In the genomic region with DNA sequence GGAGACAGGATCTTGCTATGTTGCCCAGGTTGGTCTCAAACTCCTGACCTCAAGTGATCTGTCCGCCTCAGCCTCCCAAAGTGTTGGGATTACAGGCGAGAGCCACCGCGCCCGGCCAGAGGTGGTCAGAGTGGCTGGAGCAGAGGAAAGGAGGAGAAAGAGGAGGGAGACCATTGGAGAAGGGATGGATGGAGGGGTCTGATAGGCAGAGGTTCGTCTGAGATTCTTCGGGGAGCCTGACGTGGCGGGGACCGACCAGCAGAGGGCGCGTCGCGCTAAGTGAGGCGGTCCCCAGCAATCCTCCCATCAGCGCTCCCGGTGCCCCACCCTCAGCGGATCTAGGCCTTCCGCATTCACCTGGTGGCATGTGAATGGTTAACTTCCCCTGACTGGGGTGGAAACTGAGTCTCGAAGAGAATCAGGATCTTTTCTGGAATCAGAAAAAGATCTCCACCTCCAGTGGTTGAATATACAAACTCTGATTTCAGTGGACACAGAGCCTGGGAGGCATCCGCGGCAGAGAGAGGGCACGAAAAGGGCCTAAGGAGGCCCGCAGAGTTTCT, we compare ENCODE assay signal across 8 cellular contexts. TPM values are rescaled to one million over a fixed set of nuclear protein-coding genes. Genes with fewer than 3 reads are reported as not detected.
DNase-seq lines count a peak whose midpoint lies in the region; ATAC-seq, FAIRE-seq and TF ChIP-seq lines count a peak whose summit lies in the region.

No MANE protein-coding gene starts in this region.

- intact Hi-C loops in mammary epithelial cell (cut with micrococcal nuclease): loop anchor here (1.0 kb wide), 3 partner anchors 40 to 120 kb away; no protein-coding TSS in a partner anchor
- intact Hi-C loops in left colon (cut with DNase I, micrococcal nuclease): loop anchor here in 1 of 2 donors (5.0 kb wide), 1 partner anchor 41 kb away; no protein-coding TSS in a partner anchor

- DNase-seq in A549 (ENCODE audit: low read depth in 1 of 2, low spot score in 1 of 2): peak; percentile 58 to 67
- DNase-seq in NCI-H2029 (lab: John Stamatoyannopoulos, UW): peak; percentile 42
- peak; percentile 92 for DNase-seq in WTC11 (ENCODE audit: low spot score)
- peak; percentile 51 for DNase-seq in mammary epithelial cell
- peak; percentile 61 to 84 for DNase-seq in left colon
- peak; percentile 85 to 88 for DNase-seq in stimulated activated CD4-positive, alpha-beta T cell treated with anti-CD3 and anti-CD28 coated beads, Interleukin-2, amount 100 ng/mL, for 24 hours

- H3K9me3 Mint-ChIP-seq in WTC11: no peaks in the 10 kb centered on the region

- dilution Hi-C loops in mammary epithelial cell (cut with HindIII; ENCODE audit: low sequenced_read_pairs): loop anchor here (25.0 kb wide), 1 partner anchor 91 kb away; a partner anchor contains a TSS

- H3K36me3 Mint-ChIP-seq in WTC11: peaks cover 11% of the 10 kb centered on the region

- no peaks in the 10 kb centered on the region for H3K79me2 ChIP-seq in mammary epithelial cell (ENCODE audit: insufficient read depth, low read length)

- H3K9me3 ChIP-seq in A549 (no peaks in the 10 kb centered on the region), mammary epithelial cell (replicated peaks; ENCODE audit: insufficient read depth, low read length) (no peaks in the 10 kb centered on the region)

- peak; percentile 82 for TF ChIP-seq CTCF in A549 (IDR thresholded peaks at IDR 0.05)
- peak; percentile 96 for TF ChIP-seq CTCF in GM12875 (IDR thresholded peaks at IDR 0.05; ENCODE audit: borderline replicate concordance, insufficient read depth, low read depth, low read length)
- TF ChIP-seq CTCF in WTC11 (IDR thresholded peaks at IDR 0.05): peak; percentile 96
- TF ChIP-seq CTCF in mammary epithelial cell (conservative IDR thresholded peaks at IDR 0.05 in 1 of 2, IDR thresholded peaks at IDR 0.05 in 1 of 2; ENCODE audit: extremely low read depth in 1 of 2, insufficient read depth in 1 of 2, low read depth in 1 of 2, low read length in 2 of 2): peak; percentile 78 to 94

- H3K27ac ChIP-seq in A549: peak overlapping the region in 1 of 2 experiments; percentile 54; a peak in 3 of 6 replicates
- H3K27ac ChIP-seq in mammary epithelial cell (ENCODE audit: insufficient read depth, low read depth, low read length): no peak overlapping the region

- H3K9ac ChIP-seq in mammary epithelial cell (ENCODE audit: insufficient read depth, low read length): no peak overlapping the region

- 20% methylated on average over 16 of the region's 24 CpGs for WGBS in A549 (ENCODE audit: missing lambda C conversion rate)
- WGBS in mammary epithelial cell (ENCODE audit: low coverage, missing lambda C conversion rate): 46% methylated on average over 8 of the region's 24 CpGs

- peaks cover 7% of the 10 kb centered on the region for H3K4me1 ChIP-seq in A549
- H3K4me1 ChIP-seq in mammary epithelial cell (ENCODE audit: insufficient read depth, low read length): peaks cover 7% of the 10 kb centered on the region

- no peaks in the 10 kb centered on the region for H3K27me3 ChIP-seq in mammary epithelial cell (ENCODE audit: insufficient read depth, low read length)

- POLR2A ChIA-PET in A549 (lab: Yijun Ruan, JAX) (no interaction called here), WTC11 (lab: Charles Lee) (no interaction called here)

- H3K27ac Mint-ChIP-seq in WTC11: peak overlapping the region; percentile 90

- no peak overlapping the region for H3K4me2 ChIP-seq in A549
- H3K4me2 ChIP-seq in mammary epithelial cell (ENCODE audit: insufficient read depth, low read depth, low read length): no peak overlapping the region

- H2AFZ ChIP-seq in mammary epithelial cell (ENCODE audit: low read depth, low read length): peak overlapping the region; percentile 66

- CTCF ChIA-PET in A549 (lab: Yijun Ruan, JAX): interaction anchor here (0.7 to 10.8 kb wide), 8 partner anchors 8 to 470 kb away, joined by 3 to 111 read pairs (median 3); a partner anchor contains a TSS
- CTCF ChIA-PET in WTC11 (lab: Charles Lee): interaction anchor here (0.7 to 4.4 kb wide), 8 partner anchors 9 to 526 kb away, joined by 3 to 24 read pairs (median 7); a partner anchor contains a TSS
- CTCF ChIA-PET in mammary epithelial cell (lab: Charles Lee; ENCODE audit: low non-redundant PET): interaction anchor here (0.6 kb wide), 1 partner anchor 30 kb away, joined by 6 read pairs; no protein-coding TSS in a partner anchor

- ATAC-seq in A549 (peak; percentile 84 to 95), WTC11 (peak; percentile 90), left colon (peak; percentile 88), GM19455 (IDR thresholded peaks at IDR 0.05; ENCODE audit: unreplicated experiment) (no peak)

- H3K4me1 Mint-ChIP-seq in WTC11: peaks cover 20% of the 10 kb centered on the region

- H4K20me1 ChIP-seq in mammary epithelial cell (ENCODE audit: insufficient read depth, low read length): no peaks in the 10 kb centered on the region

- H3K36me3 ChIP-seq in mammary epithelial cell (ENCODE audit: insufficient read depth, low read length): peaks cover 2% of the 10 kb centered on the region

- no peak for FAIRE-seq in A549 (lab: Jason Lieb, UNC)

- TF ChIP-seq RAD21 in A549 (conservative IDR thresholded peaks at IDR 0.05 in 1 of 2, IDR thresholded peaks at IDR 0.05 in 1 of 2): peak; percentile 70 to 78

- H3K27me3 Mint-ChIP-seq in WTC11 (ENCODE audit: low read depth): no peaks in the 10 kb centered on the region; the same call in 1 of the 2 replicates

- in situ Hi-C loops in mammary epithelial cell (cut with MboI; ENCODE audit: low sequenced_read_pairs in 2 of 2): loop anchor here in 1 of 2 donors (5.0 kb wide), 1 partner anchor 41 kb away; no protein-coding TSS in a partner anchor

- TF ChIP-seq EP300 in A549 (IDR thresholded peaks at IDR 0.05): no peak

- no peak for TF ChIP-seq POLR2A in A549 (IDR thresholded peaks at IDR 0.05; ENCODE audit: low read length)

- H3K4me3 ChIP-seq in A549 (no peak overlapping the region), GM12875 (ENCODE audit: low read depth, low read length) (no peak overlapping the region), mammary epithelial cell (replicated peaks in 1 of 3; ENCODE audit: insufficient read depth in 1 of 3, low read depth in 2 of 3, low read length in 3 of 3) (no peak overlapping the region)

- H3K4me3 Mint-ChIP-seq in WTC11: no peak overlapping the region

- BruUV-seq in mammary epithelial cell (replicated peaks; lab: Mats Ljungman, UMichigan): no TSS peak

TF ChIP-seq in A549, 52 proteins besides CTCF, POLR2A, EP300 and RAD21:
- TF ChIP-seq SMC3 (IDR thresholded peaks at IDR 0.05) (peak; percentile 90), POLR2AphosphoS2 (conservative IDR thresholded peaks at IDR 0.05; ENCODE audit: low read length) (no peak)
TF ChIP-seq in A549: peak in this region for 1.

RNA-seq across cellular contexts. Expression of a gene that starts 8.8 kb away (rescaled TPM):
- 9.5 and 10.6 TPM in 2 replicates for polyA plus RNA-seq in A549 (2011; rRNA removed)
- 21.5 and 28.7 TPM in 2 replicates for polyA plus RNA-seq in A549 (2012; cell fraction: cytosol; rRNA removed)
- polyA plus RNA-seq in A549 (2012; cell fraction: nucleus; rRNA removed): 73.4 and 90.0 TPM in 2 replicates
- 17.9 to 21.7 TPM (median 19.3 TPM) in 3 replicates for polyA plus RNA-seq in A549 (2017; fragmentation: RNase III; extraction: RNeasy Plus Mini Kit Qiagen cat#74134 plus additional on column Dnase treatment)
- 4.8 and 5.5 TPM in 2 replicates for polyA minus RNA-seq in A549 (2011; rRNA and poly(A)+ RNA removed)
- total RNA-seq in WTC11 (2021): 79.1 to 93.0 TPM (median 80.8 TPM) in 3 replicates
- total RNA-seq in mammary epithelial cell: 10 to 100 TPM; 17.5 to 35.3 TPM
- polyA plus RNA-seq in mammary epithelial cell: 12.5 TPM
- polyA minus RNA-seq in mammary epithelial cell: 12.3 TPM
- total RNA-seq in left colon: 10 to 100 TPM; 17.8 to 21.9 TPM

RNA-seq across cellular contexts. Expression of a gene that starts 11.5 kb away (rescaled TPM):
- polyA plus RNA-seq in A549 (2011; rRNA removed): 2.2 and 2.4 TPM in 2 replicates
- polyA plus RNA-seq in A549 (2012; cell fraction: cytosol; rRNA removed): 3.4 and 4.1 TPM in 2 replicates
- polyA plus RNA-seq in A549 (2012; cell fraction: nucleus; rRNA removed): 17.0 and 18.9 TPM in 2 replicates
- 3.9 to 5.5 TPM (median 5.1 TPM) in 3 replicates for polyA plus RNA-seq in A549 (2017; fragmentation: RNase III; extraction: RNeasy Plus Mini Kit Qiagen cat#74134 plus additional on column Dnase treatment)
- 1.9 and 2.9 TPM in 2 replicates for polyA minus RNA-seq in A549 (2011; rRNA and poly(A)+ RNA removed)
- 30.5 to 35.4 TPM (median 32.6 TPM) in 3 replicates for total RNA-seq in WTC11 (2021)
- total RNA-seq in mammary epithelial cell: 10 to 100 TPM in 1 of 2 donors, 1 to 10 TPM in 1; 3.5 to 10.8 TPM
- 1.3 TPM for polyA plus RNA-seq in mammary epithelial cell
- polyA minus RNA-seq in mammary epithelial cell: 5.0 TPM
- 10 to 100 TPM in 1 of 2 donors, 1 to 10 TPM in 1; 8.4 to 10.8 TPM for total RNA-seq in left colon

RNA-seq across cellular contexts. Expression of a gene that starts 31.0 kb away (rescaled TPM):
- not detected in 2 replicates for polyA plus RNA-seq in A549 (2011; rRNA removed)
- polyA plus RNA-seq in A549 (2012; cell fraction: cytosol; rRNA removed): not detected in 2 replicates
- polyA plus RNA-seq in A549 (2012; cell fraction: nucleus; rRNA removed): not detected in 2 replicates
- polyA plus RNA-seq in A549 (2017; fragmentation: RNase III; extraction: RNeasy Plus Mini Kit Qiagen cat#74134 plus additional on column Dnase treatment): not detected in 3 replicates
- polyA minus RNA-seq in A549 (2011; rRNA and poly(A)+ RNA removed): not detected in 2 replicates
- 0.11 to 0.27 TPM in 2 of 3 replicates, not detected in the other for total RNA-seq in WTC11 (2021)
- total RNA-seq in mammary epithelial cell: not detected
- polyA plus RNA-seq in mammary epithelial cell: not detected
- polyA minus RNA-seq in mammary epithelial cell: not detected
- total RNA-seq in left colon: 10 to 100 TPM; 38.2 to 42.1 TPM

RNA-seq across cellular contexts. Expression of a gene that starts 36.8 kb away (rescaled TPM):
- polyA plus RNA-seq in A549 (2011; rRNA removed): 27.5 and 35.5 TPM in 2 replicates
- 73.9 and 80.5 TPM in 2 replicates for polyA plus RNA-seq in A549 (2012; cell fraction: cytosol; rRNA removed)
- 33.7 and 39.6 TPM in 2 replicates for polyA plus RNA-seq in A549 (2012; cell fraction: nucleus; rRNA removed)
- polyA plus RNA-seq in A549 (2017; fragmentation: RNase III; extraction: RNeasy Plus Mini Kit Qiagen cat#74134 plus additional on column Dnase treatment): 53.5 to 62.1 TPM (median 58.5 TPM) in 3 replicates
- 14.5 TPM in 2 replicates for polyA minus RNA-seq in A549 (2011; rRNA and poly(A)+ RNA removed)
- total RNA-seq in WTC11 (2021): 36.2 to 42.8 TPM (median 37.0 TPM) in 3 replicates
- total RNA-seq in mammary epithelial cell: 10 to 100 TPM; 35.8 to 83.1 TPM
- polyA plus RNA-seq in mammary epithelial cell: 72.6 TPM
- 26.9 TPM for polyA minus RNA-seq in mammary epithelial cell
- 10 to 100 TPM; 47.7 to 49.2 TPM for total RNA-seq in left colon

RNA-seq across cellular contexts. Expression of a gene that starts 40.5 kb away (rescaled TPM):
- polyA plus RNA-seq in A549 (2011; rRNA removed): 28.1 and 30.5 TPM in 2 replicates
- 51.9 and 54.3 TPM in 2 replicates for polyA plus RNA-seq in A549 (2012; cell fraction: cytosol; rRNA removed)
- 43.2 and 81.8 TPM in 2 replicates for polyA plus RNA-seq in A549 (2012; cell fraction: nucleus; rRNA removed)
- 50.6 to 56.1 TPM (median 54.9 TPM) in 3 replicates for polyA plus RNA-seq in A549 (2017; fragmentation: RNase III; extraction: RNeasy Plus Mini Kit Qiagen cat#74134 plus additional on column Dnase treatment)
- 6.4 and 7.5 TPM in 2 replicates for polyA minus RNA-seq in A549 (2011; rRNA and poly(A)+ RNA removed)
- total RNA-seq in WTC11 (2021): 117 to 130 TPM (median 122 TPM) in 3 replicates
- 10 to 100 TPM; 36.7 to 76.3 TPM for total RNA-seq in mammary epithelial cell
- 43.1 TPM for polyA plus RNA-seq in mammary epithelial cell
- polyA minus RNA-seq in mammary epithelial cell: 7.2 TPM
- total RNA-seq in left colon: 100 to 1,000 TPM; 142 to 165 TPM

Comparison
In these comparisons a context has a peak if more than half of its experiments do, and no peak if none do; other contexts are left out.
1. DNase-seq: peak in every context shown above with its lines; median percentile 92 in WTC11; 86 in stimulated activated CD4-positive, alpha-beta T cell treated with anti-CD3 and anti-CD28 coated beads, Interleukin-2, amount 100 ng/mL, for 24 hours; 72 in left colon; 62 in A549; 51 in mammary epithelial cell; 42 in NCI-H2029.
2. RNA of a gene that starts 31.0 kb away (total RNA-seq): 38.2 to 42.1 TPM in left colon; 0.11 to 0.27 TPM in WTC11 and not detected in mammary epithelial cell; every median in the first group is over 10 times any median in the second.
3. Peak in every context shown above with its lines, with median percentiles within 50 percentile points of each other: CTCF ChIP-seq.